In genomic region chr3:57927166-57927565, GRCh38 we compare ENCODE assay signal across 28 cellular contexts.
"Had no signal": no experiment of that assay in that cellular context is flagged by ENCODE, and none has a peak within 500 bp of the region (broad histone marks: within the 10 kb centered on the region; RNA-seq: fewer than 3 reads in every experiment).

No MANE protein-coding gene starts in this region.

- H3K27me3 ChIP-seq: body of pancreas, colonic mucosa, dorsolateral prefrontal cortex, gastrocnemius medialis, right lobe of liver, stomach had no signal

- ATAC-seq: activated T-cell treated with anti-CD3 and anti-CD28 coated beads, Interleukin-2, amount 50 U/mL, for 72 hours; body of pancreas; stimulated activated memory B cell treated with anti-CD40 and anti-IgM and Interleukin-4, amounts not matched to agents 10 μg/mL and 1 μg/mL and 100 μg/mL, for 72 hours had no signal

- H3K4me3 ChIP-seq: body of pancreas, colonic mucosa, dorsolateral prefrontal cortex, gastrocnemius medialis, right lobe of liver, skin epidermis, stomach had no signal

- H3K9me3 ChIP-seq: body of pancreas, colonic mucosa, gastrocnemius medialis, right lobe of liver, SK-N-SH, stomach had no signal

- DNase-seq: activated CD4-positive, alpha-beta T cell treated with anti-CD3 and anti-CD28 coated beads for 4 hours; activated CD4-positive, alpha-beta T cell treated with anti-CD3 and anti-CD28 coated beads, Interleukin-2, amount 50 U/mL, for 4 hours; activated effector memory CD4-positive, alpha-beta T cell treated with Interleukin-2 at 50 U/mL for 16 hours; activated naive CD4-positive, alpha-beta T cell treated with anti-CD3 and anti-CD28 coated beads, Interleukin-2, amount 10 ng/mL, durations not matched to agents 7 days and 5 days; activated naive CD8-positive, alpha-beta T cell treated with anti-CD3 and anti-CD28 coated beads, Interleukin-2, amount 10 ng/mL, durations not matched to agents 7 days and 5 days; activated T-cell treated with anti-CD3 and anti-CD28 coated beads for 4 hours; activated T-cell treated with anti-CD3 and anti-CD28 coated beads, Interleukin-2, amount 50 U/mL, for 72 hours; body of pancreas; cerebellar nuclear complex; colonic mucosa; dorsolateral prefrontal cortex; effector memory CD4-positive, alpha-beta T cell; gastrocnemius medialis; hippocampal formation; immature natural killer cell; mammary epithelial cell; posterior cingulate gyrus; SK-N-SH; stimulated activated CD4-positive, alpha-beta T cell treated with anti-CD3 and anti-CD28 coated beads, Interleukin-12 subunit alpha, Interleukin-12 subunit beta, amount 100 ng/mL, for 4 hours; stimulated activated CD4-positive, alpha-beta T cell treated with anti-CD3 and anti-CD28 coated beads, Interleukin-4, amount 100 ng/mL, for 1 hour; stomach; SW 1271; T-helper 9 cell; trophoblast cell had no signal

- H3K4me1 ChIP-seq: body of pancreas, colonic mucosa, right lobe of liver had no signal

- H3K36me3 ChIP-seq: colonic mucosa had no signal

- H3K27ac ChIP-seq: body of pancreas, colonic mucosa, dorsolateral prefrontal cortex, right lobe of liver, VCaP had no signal

- H3K9ac ChIP-seq: SK-N-SH had no signal
